9 cellular contexts compared by ENCODE assay signal in genomic region chr3:72338082-72338941, GRCh38.
DNase-seq lines count a peak whose midpoint lies in the region; ATAC-seq, FAIRE-seq and TF ChIP-seq lines count a peak whose summit lies in the region.
"Had no signal": no experiment of that assay in that cellular context is flagged by ENCODE, and none has a peak within 500 bp of the region (broad histone marks: within the 10 kb centered on the region; RNA-seq: fewer than 3 reads in every experiment).

No MANE protein-coding gene starts in this region.

- H4K8ac ChIP-seq in IMR-90 (ENCODE audit: low read depth in 2 of 2, low read length in 2 of 2), result no peak overlapping the region

- DNase-seq in AG08396 (ENCODE audit: low spot score), result peak; percentile 31
- DNase-seq in IMR-90, result peak; percentile 55
- no peak for DNase-seq in GM12878 (ENCODE audit: low read depth, low spot score)
- no peak for DNase-seq in smooth muscle cell (lab: John Stamatoyannopoulos, UW; ENCODE audit: unreplicated experiment)
- no peak for DNase-seq in NCI-H146 treated with DMSO at 0.1 percent for 48 hours (lab: John Stamatoyannopoulos, UW; ENCODE audit: unreplicated experiment)
- no peak for DNase-seq in DMS 273 (lab: John Stamatoyannopoulos, UW; ENCODE audit: unreplicated experiment)
- no peak for DNase-seq in activated gamma-delta T cell treated with Interleukin-2 at 50 U/mL for 16 hours
- no peak for DNase-seq in COLO829 (ENCODE audit: low spot score)
- DNase-seq: small intestine had no signal

- H3K27me3 ChIP-seq in IMR-90 (ENCODE audit: control insufficient read depth, insufficient read depth, low read length), result no peaks in the 10 kb centered on the region
- H3K27me3 ChIP-seq in GM12878 (replicated peaks in 1 of 2; ENCODE audit: control insufficient read depth in 2 of 2, insufficient read depth in 2 of 2, low read length in 1 of 2), result no peaks in the 10 kb centered on the region; a peak in 1 of 4 replicates
- no peaks in the 10 kb centered on the region for H3K27me3 ChIP-seq in smooth muscle cell (ENCODE audit: low read depth)

- H3K9ac ChIP-seq in IMR-90 (ENCODE audit: low read depth, low read length) (no peak overlapping the region), GM12878 (ENCODE audit: control insufficient read depth, insufficient read depth, low read length) (no peak overlapping the region), smooth muscle cell (ENCODE audit: low read depth) (peak overlapping the region; percentile 83)

- H2AFZ ChIP-seq in IMR-90 (replicated peaks; ENCODE audit: low read length, poor library complexity) (no peak overlapping the region), GM12878 (ENCODE audit: control insufficient read depth, low read depth, low read length) (no peak overlapping the region), smooth muscle cell (ENCODE audit: low read depth) (no peak overlapping the region)

- no peaks in the 10 kb centered on the region for H3K79me2 ChIP-seq in GM12878 (ENCODE audit: control insufficient read depth, insufficient read depth, low read length)
- H3K79me2 ChIP-seq in smooth muscle cell (ENCODE audit: low read depth), result no peaks in the 10 kb centered on the region

- RAD21 ChIA-PET in GM12878 (lab: Charles Lee; ENCODE audit: unreplicated experiment), result interaction anchor here (0.6 kb wide), 1 partner anchor 22 kb away, joined by 3 read pairs; no protein-coding TSS in a partner anchor

- intact Hi-C loops in IMR-90 (cut with micrococcal nuclease) (loop anchor here (5.0 kb wide), 1 partner anchor 66 kb away; no protein-coding TSS in a partner anchor), GM12878 (cut with micrococcal nuclease; ENCODE audit: unreplicated experiment) (no loop called here)

- TF ChIP-seq EP300 in GM12878 (IDR thresholded peaks at IDR 0.05; ENCODE audit: borderline replicate concordance in 1 of 2, control insufficient read depth in 1 of 2, low read depth in 2 of 2, low read length in 2 of 2), result no peak

- H4K5ac ChIP-seq in IMR-90 (ENCODE audit: low read depth, low read length), result no peak overlapping the region

- POLR2A ChIA-PET in IMR-90 (lab: Charles Lee; ENCODE audit: unreplicated experiment) (no interaction called here), GM12878 (lab: Charles Lee) (no interaction called here)

- H3K4me1 ChIP-seq in IMR-90 (ENCODE audit: control insufficient read depth, insufficient read depth, low read length) (peaks cover 15% of the 10 kb centered on the region), GM12878 (ENCODE audit: control insufficient read depth, insufficient read depth, low read length) (peaks cover 7% of the 10 kb centered on the region), smooth muscle cell (ENCODE audit: low read depth) (peaks cover 11% of the 10 kb centered on the region)

- H3K9me1 ChIP-seq in IMR-90 (ENCODE audit: insufficient read depth, low read length), result peaks cover 22% of the 10 kb centered on the region

- no peak overlapping the region for H3K4me3 ChIP-seq in IMR-90 (ENCODE audit: insufficient read depth, low read depth, low read length)
- no peak overlapping the region for H3K4me3 ChIP-seq in GM12878
- no peak overlapping the region for H3K4me3 ChIP-seq in smooth muscle cell

- 76% methylated on average over 5 of the region's 8 CpGs; no CpG with 5 or more reads in 1 of the 2 experiments for WGBS in IMR-90 (ENCODE audit: extremely low coverage in 2 of 2, insufficient read length in 1 of 2), 2 experiments
- 72% methylated on average over 8 of the region's 8 CpGs for WGBS in GM12878 (ENCODE audit: insufficient coverage, insufficient replicate concordance, low lambda C conversion rate, missing lambda C conversion rate)
- 86% methylated on average over 8 of the region's 8 CpGs for WGBS in smooth muscle cell (ENCODE audit: low lambda C conversion rate)

- H3K27ac ChIP-seq in IMR-90 (ENCODE audit: insufficient read depth, low read length) (no peak overlapping the region), GM12878 (ENCODE audit: control insufficient read depth, insufficient read depth) (no peak overlapping the region), smooth muscle cell (ENCODE audit: low read depth) (peak overlapping the region; percentile 95)

- H2AK5ac ChIP-seq in IMR-90 (ENCODE audit: low read depth, low read length), result peak overlapping the region; percentile 93

- no peak overlapping the region for H3K18ac ChIP-seq in IMR-90 (ENCODE audit: low read depth, low read length)

- no peaks in the 10 kb centered on the region for H3K36me3 ChIP-seq in IMR-90 (ENCODE audit: control insufficient read depth, insufficient read depth, low read length)
- H3K36me3 ChIP-seq in GM12878 (ENCODE audit: control insufficient read depth in 2 of 2, insufficient read depth in 2 of 2, low read length in 1 of 2), result no peaks in the 10 kb centered on the region
- H3K36me3 ChIP-seq in smooth muscle cell (ENCODE audit: low read depth), result no peaks in the 10 kb centered on the region

- H4K20me1 ChIP-seq in IMR-90 (ENCODE audit: insufficient read depth, low read length) (no peaks in the 10 kb centered on the region), GM12878 (ENCODE audit: control insufficient read depth, insufficient read depth) (no peaks in the 10 kb centered on the region), smooth muscle cell (ENCODE audit: low read depth) (no peaks in the 10 kb centered on the region)

- H3F3A ChIP-seq in smooth muscle cell (ENCODE audit: low read depth), result peaks cover 10% of the 10 kb centered on the region

- SMC1A ChIA-PET in GM12878 (lab: Charles Lee; ENCODE audit: uncharacterized antibody, unreplicated experiment), result no interaction called here

- peak overlapping the region; percentile 21 for H2BK20ac ChIP-seq in IMR-90 (ENCODE audit: low read depth, low read length)

- H3K56ac ChIP-seq in IMR-90 (ENCODE audit: extremely low read depth, insufficient read depth, low read length), result no peak overlapping the region

- TF ChIP-seq RAD21 in IMR-90 (IDR thresholded peaks at IDR 0.05; ENCODE audit: low read length) (no peak), GM12878 (IDR thresholded peaks at IDR 0.05; ENCODE audit: insufficient read depth, low read depth, low read length) (no peak)

- no peak for ATAC-seq in IMR-90 (ENCODE audit: low read depth)
- ATAC-seq in GM12878, result no peak

- BruUV-seq in IMR-90 (replicated peaks; lab: Mats Ljungman, UMichigan) (no TSS peak), GM12878 (replicated peaks; lab: Mats Ljungman, UMichigan) (no TSS peak)

- no peak overlapping the region for H2BK5ac ChIP-seq in IMR-90 (ENCODE audit: low read depth, low read length, poor library complexity, severe bottlenecking)

- dilution Hi-C loops in IMR-90 (cut with HindIII; ENCODE audit: low sequenced_read_pairs, unreplicated experiment), result no loop called here

- peak overlapping the region; percentile 52; the same call in 1 of the 2 replicates for H3K14ac ChIP-seq in IMR-90 (replicated peaks; ENCODE audit: low read depth, low read length)

- FAIRE-seq in GM12878 (lab: Jason Lieb, UNC), result peak; percentile 41
- FAIRE-seq: small intestine had no signal

- H3K4ac ChIP-seq in IMR-90 (ENCODE audit: low read depth, low read length), result peak overlapping the region; percentile 24

- peak overlapping the region; percentile 39 for H2AK9ac ChIP-seq in IMR-90 (replicated peaks; ENCODE audit: low read depth, low read length, poor library complexity)

- TF ChIP-seq CTCF in IMR-90 (conservative IDR thresholded peaks at IDR 0.05; ENCODE audit: low read depth, low read length) (no peak), GM12878 (IDR thresholded peaks at IDR 0.05 in 2 of 3, conservative IDR thresholded peaks at IDR 0.05 in 1 of 3; ENCODE audit: control insufficient read depth in 2 of 3, extremely low read depth in 1 of 3, insufficient read depth in 1 of 3, low read depth in 3 of 3, low read length in 3 of 3) (no peak), smooth muscle cell (IDR thresholded peaks at IDR 0.05; ENCODE audit: borderline replicate concordance, insufficient read depth, poor library complexity, severe bottlenecking) (no peak)

- H2BK120ac ChIP-seq in IMR-90 (ENCODE audit: low read depth, low read length), result peak overlapping the region; percentile 16

- no peak overlapping the region for H3K23ac ChIP-seq in IMR-90 (ENCODE audit: low read depth, low read length)

- H3K9me3 ChIP-seq in IMR-90 (ENCODE audit: control insufficient read depth, insufficient read depth, low read length) (no peaks in the 10 kb centered on the region), GM12878 (replicated peaks; ENCODE audit: control insufficient read depth, insufficient read depth, low read length) (no peaks in the 10 kb centered on the region; the same call in 2 of the 3 replicates), smooth muscle cell (replicated peaks; ENCODE audit: low read depth) (no peaks in the 10 kb centered on the region)

- H2BK15ac ChIP-seq in IMR-90 (ENCODE audit: low read depth, low read length), result peak overlapping the region; percentile 13; the same call in 1 of the 3 replicates

- CTCF ChIA-PET in IMR-90 (lab: Yijun Ruan, JAX), result no interaction called here
- CTCF ChIA-PET in GM12878 (lab: Yijun Ruan, JAX), result no interaction called here

- TF ChIP-seq POLR2A in IMR-90 (IDR thresholded peaks at IDR 0.05; ENCODE audit: low read depth, low read length), result no peak
- TF ChIP-seq POLR2A in GM12878 (IDR thresholded peaks at IDR 0.05; ENCODE audit: low read depth, low read length), result no peak

- no peaks in the 10 kb centered on the region for H3K79me1 ChIP-seq in IMR-90 (ENCODE audit: low read depth in 1 of 2, low read length in 2 of 2)

- H3K4me2 ChIP-seq in IMR-90 (ENCODE audit: low read depth, low read length) (no peak overlapping the region), GM12878 (ENCODE audit: control insufficient read depth, insufficient read depth) (no peak overlapping the region), smooth muscle cell (no peak overlapping the region)

- in situ Hi-C loops in IMR-90 (cut with MboI; ENCODE audit: low sequenced_read_pairs) (no loop called here), GM12878 (cut with MboI) (no loop called here)

- H4K91ac ChIP-seq in IMR-90 (ENCODE audit: insufficient read depth, low read depth, low read length), result peak overlapping the region; percentile 15; the same call in 1 of the 2 replicates

TF ChIP-seq in IMR-90, 13 proteins besides CTCF, POLR2A, EP300 and RAD21 (continues in another document):
- TF ChIP-seq SMC3 (IDR thresholded peaks at IDR 0.05; ENCODE audit: low read depth, low read length) (no peak), BHLHE40 (IDR thresholded peaks at IDR 0.05; ENCODE audit: low read depth, low read length) (no peak)

TF ChIP-seq in GM12878, 131 proteins besides CTCF, POLR2A, EP300 and RAD21 (continues in another document):
- peak; percentile 7 for TF ChIP-seq PBX3 (IDR thresholded peaks at IDR 0.05; ENCODE audit: insufficient replicate concordance, low read depth, low read length)

Comparison
In these comparisons a context has a peak if more than half of its experiments do, and no peak if none do; other contexts are left out.
1. DNase-seq: peak in AG08396 (single experiment) and IMR-90 (single experiment); none in GM12878 (single experiment), smooth muscle cell (single experiment), NCI-H146 treated with DMSO at 0.1 percent for 48 hours (single experiment), DMS 273 (single experiment), activated gamma-delta T cell treated with Interleukin-2 at 50 U/mL for 16 hours (single experiment) and COLO829 (single experiment).